Comparison of ENCODE assay signal across 17 cellular contexts in genomic region chr11:117337061-117337460, GRCh38. TPM values are rescaled to one million over a fixed set of nuclear protein-coding genes. Genes with fewer than 3 reads are reported as not detected.
DNase-seq lines count a peak whose midpoint lies in the region; ATAC-seq and TF ChIP-seq lines count a peak whose summit lies in the region.
"Had no signal": no experiment of that assay in that cellular context is flagged by ENCODE, and none has a peak within 500 bp of the region (broad histone marks: within the 10 kb centered on the region; RNA-seq: fewer than 3 reads in every experiment).

No MANE protein-coding gene starts in this region.

- H3K9me3 Mint-ChIP-seq in activated T-helper 17 cell treated with anti-CD3 and anti-CD28 coated beads, Interleukin-2, amount 50 U/mL, for 72 hours, result no peaks in the 10 kb centered on the region
- H3K9me3 Mint-ChIP-seq in effector memory CD8-positive, alpha-beta T cell, result no peaks in the 10 kb centered on the region
- H3K9me3 Mint-ChIP-seq: CD4-positive, alpha-beta T cell; GM23338 had no signal

- intact Hi-C loops in transverse colon (cut with DNase I; ENCODE audit: low total_unique reads), result no loop called here

- WGBS in transverse colon (ENCODE audit: low coverage in 1 of 2), 2 donors, result 97 to 100% methylated on average over 1 to 4 of the region's 4 CpGs

- DNase-seq in NCI-H524 (lab: John Stamatoyannopoulos, UW) (peak; percentile 89 to 94), NCI-H82 (lab: John Stamatoyannopoulos, UW) (peak; percentile 97), retina (peak; percentile 29), transverse colon (no peak), DMS 273 treated with DMSO at 0.1 percent for 48 hours (lab: John Stamatoyannopoulos, UW) (no peak)
- DNase-seq in effector memory CD8-positive, alpha-beta T cell, result no peak
- DNase-seq: ACHN; BE2C; CD4-positive, alpha-beta T cell; DMS79 treated with DMSO at 0.1 percent for 48 hours; GF-D8; HCEC 1CT had no signal

- no peak for TF ChIP-seq CTCF in transverse colon (IDR thresholded peaks at IDR 0.05)

- H3K27ac ChIP-seq in transverse colon, result no peak overlapping the region
- H3K27ac ChIP-seq: C4-2B, HL-60 had no signal

- no peak for ATAC-seq in activated T-helper 17 cell treated with anti-CD3 and anti-CD28 coated beads, Interleukin-2, amount 50 U/mL, for 72 hours (replicated peaks)
- ATAC-seq in effector memory CD8-positive, alpha-beta T cell (replicated peaks), result no peak
- ATAC-seq: GM23338 had no signal

- H3K27me3 ChIP-seq in transverse colon, result no peaks in the 10 kb centered on the region
- H3K27me3 ChIP-seq: BE2C had no signal

- H3K4me1 ChIP-seq in transverse colon, result no peaks in the 10 kb centered on the region
- H3K4me1 ChIP-seq: Caco-2 had no signal

- peaks cover 8% of the 10 kb centered on the region for H3K4me1 Mint-ChIP-seq in activated T-helper 17 cell treated with anti-CD3 and anti-CD28 coated beads, Interleukin-2, amount 50 U/mL, for 72 hours
- peaks cover 5 to 8% of the 10 kb centered on the region in 2 donors for H3K4me1 Mint-ChIP-seq in effector memory CD8-positive, alpha-beta T cell (ENCODE audit: low read depth in 2 of 2)
- H3K4me1 Mint-ChIP-seq: GM23338 had no signal

- no peak overlapping the region for H3K4me3 ChIP-seq in transverse colon
- H3K4me3 ChIP-seq: GM23338 had no signal

- H3K36me3 Mint-ChIP-seq in activated T-helper 17 cell treated with anti-CD3 and anti-CD28 coated beads, Interleukin-2, amount 50 U/mL, for 72 hours (ENCODE audit: low read depth), result peaks cover 60% of the 10 kb centered on the region
- peaks cover 36% of the 10 kb centered on the region for H3K36me3 Mint-ChIP-seq in effector memory CD8-positive, alpha-beta T cell (ENCODE audit: insufficient read depth)

- H3K4me3 Mint-ChIP-seq in activated T-helper 17 cell treated with anti-CD3 and anti-CD28 coated beads, Interleukin-2, amount 50 U/mL, for 72 hours, result no peak overlapping the region
- no peak overlapping the region for H3K4me3 Mint-ChIP-seq in effector memory CD8-positive, alpha-beta T cell
- H3K4me3 Mint-ChIP-seq: CD4-positive, alpha-beta T cell; GM23338 had no signal

- no peak for TF ChIP-seq POLR2A in transverse colon (IDR thresholded peaks at IDR 0.05)

- H3K27me3 Mint-ChIP-seq in activated T-helper 17 cell treated with anti-CD3 and anti-CD28 coated beads, Interleukin-2, amount 50 U/mL, for 72 hours, result no peaks in the 10 kb centered on the region
- no peaks in the 10 kb centered on the region for H3K27me3 Mint-ChIP-seq in effector memory CD8-positive, alpha-beta T cell
- H3K27me3 Mint-ChIP-seq: CD4-positive, alpha-beta T cell had no signal

- H3K9me3 ChIP-seq in transverse colon, result no peaks in the 10 kb centered on the region
- H3K9me3 ChIP-seq: BE2C, Caco-2 had no signal

- no peaks in the 10 kb centered on the region for H3K36me3 ChIP-seq in transverse colon

- H3K27ac Mint-ChIP-seq in activated T-helper 17 cell treated with anti-CD3 and anti-CD28 coated beads, Interleukin-2, amount 50 U/mL, for 72 hours, result peak overlapping the region; percentile 56
- H3K27ac Mint-ChIP-seq in effector memory CD8-positive, alpha-beta T cell, result peak overlapping the region in 1 of 2 donors; percentile 3
- H3K27ac Mint-ChIP-seq: CD4-positive, alpha-beta T cell; GM23338 had no signal

- in situ Hi-C loops in transverse colon (cut with MboI; ENCODE audit: low pct_ligation_motif_present in 1 of 4, low pct_unique_long_range_greater_than_20kb in 1 of 4, low sequenced_read_pairs in 3 of 4), result no loop called here

- no peak for TF ChIP-seq EP300 in transverse colon (IDR thresholded peaks at IDR 0.05; ENCODE audit: low read depth)

RNA-seq across cellular contexts. Expression of gene CEP164, which starts 9.4 kb away (rescaled TPM):
- 10 to 100 TPM; 28.6 to 31.0 TPM for total RNA-seq in activated T-helper 17 cell treated with anti-CD3 and anti-CD28 coated beads, Interleukin-2, amount 50 U/mL, for 72 hours
- total RNA-seq in transverse colon, result 10 to 100 TPM in 3 of 4 donors, 1 to 10 TPM in 1; 10.0 to 20.2 (median 15.4) TPM

RNA-seq across cellular contexts. Expression of gene BACE1, which starts 21.0 kb away (rescaled TPM):
- under 1 TPM; 0.16 to 0.17 TPM for total RNA-seq in activated T-helper 17 cell treated with anti-CD3 and anti-CD28 coated beads, Interleukin-2, amount 50 U/mL, for 72 hours
- total RNA-seq in transverse colon, result 1 to 10 TPM; 6.0 to 6.7 (median 6.5) TPM

RNA-seq across cellular contexts. Expression of gene BACE1-AS, which starts 45.9 kb away (rescaled TPM):
- total RNA-seq in activated T-helper 17 cell treated with anti-CD3 and anti-CD28 coated beads, Interleukin-2, amount 50 U/mL, for 72 hours, result 1 to 10 TPM; 3.5 to 7.5 TPM
- 10 to 100 TPM in 1 of 4 donors, 1 to 10 TPM in 3; 5.1 to 10.1 (median 6.7) TPM for total RNA-seq in transverse colon

Comparison
In these comparisons a context has a peak if more than half of its experiments do, and no peak if none do; other contexts are left out.
1. DNase-seq: peak in NCI-H524 (2 of 2), NCI-H82 (single experiment) and retina (single experiment); none in transverse colon (single experiment), DMS 273 treated with DMSO at 0.1 percent for 48 hours (single experiment) and effector memory CD8-positive, alpha-beta T cell (0 of 3).
2. RNA of gene BACE1, which starts 21.0 kb away (total RNA-seq): 6.0 to 6.7 TPM in transverse colon; 0.16 to 0.17 TPM in activated T-helper 17 cell treated with anti-CD3 and anti-CD28 coated beads, Interleukin-2, amount 50 U/mL, for 72 hours; every median in the first group is over 4 times any median in the second.